Comparison of ENCODE assay signal across 8 cellular contexts in the genomic region with DNA sequence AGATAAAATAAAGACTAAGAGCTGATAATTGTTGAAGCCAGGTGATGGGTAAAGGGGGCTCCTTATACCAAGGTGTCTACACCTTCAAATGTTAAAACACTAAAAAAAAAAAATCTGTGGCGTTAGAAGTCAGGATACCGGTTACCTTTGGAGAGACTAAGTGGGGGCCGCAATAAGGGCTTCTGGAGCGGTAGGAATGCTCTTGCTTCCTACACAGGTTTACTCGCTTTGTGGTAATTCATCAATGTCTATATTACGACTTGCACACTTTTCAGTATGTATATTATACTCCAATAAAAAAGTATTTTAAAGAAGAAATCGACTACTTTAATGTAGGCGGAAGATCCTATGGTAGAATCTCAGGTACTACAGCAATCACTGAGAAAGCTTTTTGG. TPM values are rescaled to one million over a fixed set of nuclear protein-coding genes. Genes with fewer than 3 reads are reported as not detected.
A peak's percentile ranks its signal among the peaks of the same experiment; 100 is the strongest.
DNase-seq lines count a peak whose midpoint lies in the region; ATAC-seq lines count a peak whose summit lies in the region.

No MANE protein-coding gene starts in this region.

- no peak for ATAC-seq in stimulated activated naive CD8-positive, alpha-beta T cell treated with anti-CD3 and anti-CD28 coated beads, Interleukin-15, amount 100 ng/mL, for 72 hours
- ATAC-seq in HG02970 (IDR thresholded peaks at IDR 0.05; ENCODE audit: low FRiP score, unreplicated experiment) (no peak), GM19397 (IDR thresholded peaks at IDR 0.05; ENCODE audit: unreplicated experiment) (no peak)

- H3K4me3 Mint-ChIP-seq in activated CD4-positive, alpha-beta memory T cell treated with anti-CD3 and anti-CD28 coated beads, Interleukin-2, amount 10 ng/mL, durations not matched to agents 7 days and 5 days, result peak overlapping the region; percentile 81
- peak overlapping the region; percentile 78 to 86 for H3K4me3 Mint-ChIP-seq in stimulated activated naive CD8-positive, alpha-beta T cell treated with anti-CD3 and anti-CD28 coated beads, Interleukin-15, amount 100 ng/mL, for 72 hours

- H3K36me3 Mint-ChIP-seq in activated CD4-positive, alpha-beta memory T cell treated with anti-CD3 and anti-CD28 coated beads, Interleukin-2, amount 10 ng/mL, durations not matched to agents 7 days and 5 days (ENCODE audit: low read depth), result peaks cover 26% of the 10 kb centered on the region

- CTCF ChIA-PET in activated CD4-positive, alpha-beta memory T cell treated with anti-CD3 and anti-CD28 coated beads, Interleukin-2, amount 10 ng/mL, durations not matched to agents 7 days and 5 days (lab: Charles Lee), result interaction anchor here (1.3 to 2.5 kb wide), 6 partner anchors 9 to 170 kb away, joined by 4 to 38 read pairs (median 8); a partner anchor contains a TSS

- peaks cover 30% of the 10 kb centered on the region for H3K4me1 Mint-ChIP-seq in activated CD4-positive, alpha-beta memory T cell treated with anti-CD3 and anti-CD28 coated beads, Interleukin-2, amount 10 ng/mL, durations not matched to agents 7 days and 5 days
- peaks cover 38% of the 10 kb centered on the region for H3K4me1 Mint-ChIP-seq in stimulated activated naive CD8-positive, alpha-beta T cell treated with anti-CD3 and anti-CD28 coated beads, Interleukin-15, amount 100 ng/mL, for 72 hours

- no peaks in the 10 kb centered on the region for H3K27me3 Mint-ChIP-seq in activated CD4-positive, alpha-beta memory T cell treated with anti-CD3 and anti-CD28 coated beads, Interleukin-2, amount 10 ng/mL, durations not matched to agents 7 days and 5 days
- no peaks in the 10 kb centered on the region for H3K27me3 Mint-ChIP-seq in stimulated activated naive CD8-positive, alpha-beta T cell treated with anti-CD3 and anti-CD28 coated beads, Interleukin-15, amount 100 ng/mL, for 72 hours

- peak overlapping the region; percentile 69 for H3K4me3 ChIP-seq in iPS-11a (ENCODE audit: low read depth, low read length)

- POLR2A ChIA-PET in activated CD4-positive, alpha-beta memory T cell treated with anti-CD3 and anti-CD28 coated beads, Interleukin-2, amount 10 ng/mL, durations not matched to agents 7 days and 5 days (lab: Charles Lee), result interaction anchor here (0.6 to 5.7 kb wide), 11 partner anchors 8 to 852 kb away, joined by 3 to 123 read pairs (median 4); a partner anchor contains a TSS

- H3K9me3 Mint-ChIP-seq in activated CD4-positive, alpha-beta memory T cell treated with anti-CD3 and anti-CD28 coated beads, Interleukin-2, amount 10 ng/mL, durations not matched to agents 7 days and 5 days, result no peaks in the 10 kb centered on the region
- H3K9me3 Mint-ChIP-seq in stimulated activated naive CD8-positive, alpha-beta T cell treated with anti-CD3 and anti-CD28 coated beads, Interleukin-15, amount 100 ng/mL, for 72 hours, result no peaks in the 10 kb centered on the region

- peak overlapping the region; percentile 91 for H3K27ac Mint-ChIP-seq in activated CD4-positive, alpha-beta memory T cell treated with anti-CD3 and anti-CD28 coated beads, Interleukin-2, amount 10 ng/mL, durations not matched to agents 7 days and 5 days
- H3K27ac Mint-ChIP-seq in stimulated activated naive CD8-positive, alpha-beta T cell treated with anti-CD3 and anti-CD28 coated beads, Interleukin-15, amount 100 ng/mL, for 72 hours, result peak overlapping the region; percentile 98

- DNase-seq in DMS79 treated with DMSO at 0.1 percent for 48 hours (lab: John Stamatoyannopoulos, UW), result peak; percentile 42
- DNase-seq in DMS79 (lab: John Stamatoyannopoulos, UW), result no peak
- no peak for DNase-seq in activated CD4-positive, alpha-beta memory T cell treated with anti-CD3 and anti-CD28 coated beads, Interleukin-2, amount 10 ng/mL, durations not matched to agents 7 days and 5 days
- DNase-seq in stimulated activated naive CD8-positive, alpha-beta T cell treated with anti-CD3 and anti-CD28 coated beads, Interleukin-15, amount 100 ng/mL, for 72 hours, result no peak
- DNase-seq in NCI-H1048 (lab: John Stamatoyannopoulos, UW), result no peak

RNA-seq across cellular contexts. Expression of a gene that starts 12.5 kb away (rescaled TPM):
- 10 to 100 TPM; 34.5 to 41.1 TPM for total RNA-seq in activated CD4-positive, alpha-beta memory T cell treated with anti-CD3 and anti-CD28 coated beads, Interleukin-2, amount 10 ng/mL, durations not matched to agents 7 days and 5 days

RNA-seq across cellular contexts. Expression of a gene that starts 12.6 kb away (rescaled TPM):
- total RNA-seq in activated CD4-positive, alpha-beta memory T cell treated with anti-CD3 and anti-CD28 coated beads, Interleukin-2, amount 10 ng/mL, durations not matched to agents 7 days and 5 days, result 1 to 10 TPM; 7.5 to 8.4 TPM
